1 cellular context compared by ENCODE assay signal in genomic region chr7:36084485-36085091, GRCh38.
TF ChIP-seq lines count a peak whose summit lies in the region.

No MANE protein-coding gene starts in this region.

TF ChIP-seq in HepG2, 621 proteins besides CTCF, POLR2A, EP300 and RAD21 (continued from another document and continues in another):
- TF ChIP-seq ZBTB10 (CRISPR knock-in tag; IDR thresholded peaks at IDR 0.05; ENCODE audit: borderline replicate concordance): no peak
- TF ChIP-seq NFYC (CRISPR knock-in tag; IDR thresholded peaks at IDR 0.05): 0 out of 2 replicates have a peak, but pooled peaks have one; percentile 16
- peak; percentile 44; the same call in 1 of the 2 replicates for TF ChIP-seq ZBTB25 (CRISPR knock-in tag; IDR thresholded peaks at IDR 0.05)
- no peak for TF ChIP-seq ZNF484 (CRISPR knock-in tag; IDR thresholded peaks at IDR 0.05; ENCODE audit: borderline replicate concordance, low read depth)
- TF ChIP-seq YY1 (IDR thresholded peaks at IDR 0.05; ENCODE audit: insufficient read depth, insufficient replicate concordance, low read depth, low read length): no peak
- TF ChIP-seq ZKSCAN5 (CRISPR knock-in tag; IDR thresholded peaks at IDR 0.05): no peak
- peak; percentile 69 for TF ChIP-seq ZNF263 (CRISPR knock-in tag; IDR thresholded peaks at IDR 0.05)
- no peak for TF ChIP-seq ZNF326 (CRISPR knock-in tag; IDR thresholded peaks at IDR 0.05; ENCODE audit: borderline replicate concordance)
- peak; percentile 35; the same call in 1 of the 2 replicates for TF ChIP-seq THAP9 (CRISPR knock-in tag; IDR thresholded peaks at IDR 0.05; ENCODE audit: borderline replicate concordance)
- TF ChIP-seq MTA1 (CRISPR knock-in tag; IDR thresholded peaks at IDR 0.05; ENCODE audit: borderline replicate concordance): 0 out of 2 replicates have a peak, but pooled peaks have one; percentile 23
- no peak for TF ChIP-seq SP4 (CRISPR knock-in tag; IDR thresholded peaks at IDR 0.05)
- TF ChIP-seq POLR2G (IDR thresholded peaks at IDR 0.05; ENCODE audit: low read depth, low read length): no peak
- peak; percentile 34; the same call in 1 of the 2 replicates for TF ChIP-seq JUND (CRISPR knock-in tag; IDR thresholded peaks at IDR 0.05)
- no peak for TF ChIP-seq GPBP1L1 (CRISPR knock-in tag; IDR thresholded peaks at IDR 0.05)
- TF ChIP-seq SP1 (IDR thresholded peaks at IDR 0.05): no peak
- no peak for TF ChIP-seq SP1 (CRISPR knock-in tag; IDR thresholded peaks at IDR 0.05)
- TF ChIP-seq ZNF75D (CRISPR knock-in tag; IDR thresholded peaks at IDR 0.05; ENCODE audit: borderline replicate concordance): no peak
- TF ChIP-seq ZNF557 (CRISPR knock-in tag; IDR thresholded peaks at IDR 0.05): no peak
- no peak for TF ChIP-seq RARG (CRISPR knock-in tag; IDR thresholded peaks at IDR 0.05; ENCODE audit: low read depth)
- peak; percentile 97 for TF ChIP-seq MAX (IDR thresholded peaks at IDR 0.05)
- TF ChIP-seq ZBTB40 (IDR thresholded peaks at IDR 0.05): no peak
- no peak for TF ChIP-seq ZBTB40 (CRISPR knock-in tag; IDR thresholded peaks at IDR 0.05)
- no peak for TF ChIP-seq ZNF44 (CRISPR knock-in tag; IDR thresholded peaks at IDR 0.05)
- TF ChIP-seq ARID5B (CRISPR knock-in tag; IDR thresholded peaks at IDR 0.05): peak; percentile 62
- peak; percentile 85 for TF ChIP-seq BORCS8-MEF2B (CRISPR knock-in tag; IDR thresholded peaks at IDR 0.05)
- no peak for TF ChIP-seq TRIM24 (CRISPR knock-in tag; IDR thresholded peaks at IDR 0.05)
- peak; percentile 74 for TF ChIP-seq ZBTB38 (CRISPR knock-in tag; IDR thresholded peaks at IDR 0.05)
- peak; percentile 56; the same call in 1 of the 2 replicates for TF ChIP-seq ZNF619 (CRISPR knock-in tag; IDR thresholded peaks at IDR 0.05)
- no peak for TF ChIP-seq ZNF329 (CRISPR knock-in tag; IDR thresholded peaks at IDR 0.05; ENCODE audit: low read depth)
- no peak for TF ChIP-seq ELF4 (CRISPR knock-in tag; IDR thresholded peaks at IDR 0.05; ENCODE audit: borderline replicate concordance)
- TF ChIP-seq TP53 (CRISPR knock-in tag; conservative IDR thresholded peaks at IDR 0.05): no peak
- TF ChIP-seq KLF12 (CRISPR knock-in tag; IDR thresholded peaks at IDR 0.05; ENCODE audit: borderline replicate concordance): no peak
- TF ChIP-seq MZF1 (CRISPR knock-in tag; IDR thresholded peaks at IDR 0.05; ENCODE audit: borderline replicate concordance): no peak
- no peak for TF ChIP-seq SUZ12 (IDR thresholded peaks at IDR 0.05; ENCODE audit: low read depth, low read length)
